Comparison of ENCODE assay signal across 16 cellular contexts in genomic region chr2:193824474-193824873, GRCh38.
A peak's percentile ranks its signal among the peaks of the same experiment; 100 is the strongest.
DNase-seq lines count a peak whose midpoint lies in the region; FAIRE-seq and TF ChIP-seq lines count a peak whose summit lies in the region.
"Had no signal": no experiment of that assay in that cellular context is flagged by ENCODE, and none has a peak within 500 bp of the region (broad histone marks: within the 10 kb centered on the region; RNA-seq: fewer than 3 reads in every experiment).

No MANE protein-coding gene starts in this region.

- H3K27me3 Mint-ChIP-seq in CD4-positive, alpha-beta memory T cell, result no peaks in the 10 kb centered on the region
- H3K27me3 Mint-ChIP-seq: activated naive CD4-positive, alpha-beta T cell treated with anti-CD3 and anti-CD28 coated beads, Interleukin-2, amount 10 ng/mL, durations not matched to agents 7 days and 5 days; natural killer cell treated with Interleukin-12 subunit alpha and Interleukin-12 subunit beta and Interleukin-15 and Interleukin-18, amount 100 ng/mL, for 72 hours had no signal

- CTCF ChIA-PET in CD4-positive, alpha-beta memory T cell (lab: Charles Lee; ENCODE audit: partially characterized antibody), result no interaction called here

- peak; percentile 28 for DNase-seq in MG63
- peak; percentile 86 for DNase-seq in bronchial epithelial cell (ENCODE audit: low read depth)
- DNase-seq in glomerular visceral epithelial cell (ENCODE audit: extremely low spot score), result peak; percentile 23
- no peak for DNase-seq in CD4-positive, alpha-beta memory T cell
- DNase-seq in GF-D8 (lab: John Stamatoyannopoulos, UW), result no peak
- no peak for DNase-seq in Ammon's horn (ENCODE audit: low spot score)
- no peak for DNase-seq in NCI-H128 (lab: John Stamatoyannopoulos, UW; ENCODE audit: unreplicated experiment)
- DNase-seq: activated CD4-positive, alpha-beta T cell treated with anti-CD3 and anti-CD28 coated beads for 1 hour; activated naive CD4-positive, alpha-beta T cell treated with anti-CD3 and anti-CD28 coated beads, Interleukin-2, amount 10 ng/mL, durations not matched to agents 7 days and 5 days; Calu3; cerebellar nuclear complex; lower lobe of right lung; Peyer's patch had no signal

- no peaks in the 10 kb centered on the region for H3K36me3 Mint-ChIP-seq in CD4-positive, alpha-beta memory T cell
- H3K36me3 Mint-ChIP-seq: activated naive CD4-positive, alpha-beta T cell treated with anti-CD3 and anti-CD28 coated beads, Interleukin-2, amount 10 ng/mL, durations not matched to agents 7 days and 5 days; natural killer cell treated with Interleukin-12 subunit alpha and Interleukin-12 subunit beta and Interleukin-15 and Interleukin-18, amount 100 ng/mL, for 72 hours had no signal

- peaks cover 6% of the 10 kb centered on the region for H3K9me3 ChIP-seq in MG63
- no peaks in the 10 kb centered on the region for H3K9me3 ChIP-seq in CD4-positive, alpha-beta memory T cell (ENCODE audit: control insufficient read depth in 1 of 2, low read length in 2 of 2)
- H3K9me3 ChIP-seq: lower lobe of right lung had no signal

- FAIRE-seq in bronchial epithelial cell (lab: Jason Lieb, UNC), result no peak
- FAIRE-seq: GM18507 had no signal

- H3K36me3 ChIP-seq in ACC112 (ENCODE audit: insufficient read depth, low read length) (0 out of 2 replicates have a peak, but pooled peaks cover 11% of the 10 kb centered on the region), MG63 (no peaks in the 10 kb centered on the region), bronchial epithelial cell (ENCODE audit: control insufficient read depth, insufficient read depth, low read length) (no peaks in the 10 kb centered on the region)
- H3K36me3 ChIP-seq in CD4-positive, alpha-beta memory T cell (ENCODE audit: insufficient read depth, low read length), result no peaks in the 10 kb centered on the region
- H3K36me3 ChIP-seq: lower lobe of right lung, Peyer's patch had no signal

- H3K27ac Mint-ChIP-seq in CD4-positive, alpha-beta memory T cell, result no peak overlapping the region
- H3K27ac Mint-ChIP-seq: activated naive CD4-positive, alpha-beta T cell treated with anti-CD3 and anti-CD28 coated beads, Interleukin-2, amount 10 ng/mL, durations not matched to agents 7 days and 5 days; natural killer cell treated with Interleukin-12 subunit alpha and Interleukin-12 subunit beta and Interleukin-15 and Interleukin-18, amount 100 ng/mL, for 72 hours had no signal

- intact Hi-C loops in CD4-positive, alpha-beta memory T cell (cut with micrococcal nuclease), result loop anchor here (1.0 kb wide), 1 partner anchor 10 kb away; no protein-coding TSS in a partner anchor

- H3K4me3 ChIP-seq in ACC112 (ENCODE audit: low read depth, low read length) (no peak overlapping the region), MG63 (no peak overlapping the region), bronchial epithelial cell (ENCODE audit: low read depth, low read length) (no peak overlapping the region)
- H3K4me3 ChIP-seq in CD4-positive, alpha-beta memory T cell (ENCODE audit: low read length in 2 of 2), result no peak overlapping the region
- H3K4me3 ChIP-seq: lower lobe of right lung, Peyer's patch had no signal

- no peak overlapping the region for H2AFZ ChIP-seq in ACC112 (ENCODE audit: low read length, unreplicated experiment)

- peaks cover 14% of the 10 kb centered on the region for H3K4me1 ChIP-seq in ACC112 (ENCODE audit: control insufficient read depth, insufficient read depth, low read length, unreplicated experiment)
- no peaks in the 10 kb centered on the region for H3K4me1 ChIP-seq in CD4-positive, alpha-beta memory T cell (ENCODE audit: insufficient read depth, low read length)
- H3K4me1 ChIP-seq: lower lobe of right lung, Peyer's patch had no signal

- H3K27me3 ChIP-seq in ACC112 (ENCODE audit: insufficient read depth, low read length), result no peaks in the 10 kb centered on the region
- H3K27me3 ChIP-seq in MG63, result no peaks in the 10 kb centered on the region
- H3K27me3 ChIP-seq in bronchial epithelial cell (ENCODE audit: control insufficient read depth, insufficient read depth, low read length), result no peaks in the 10 kb centered on the region
- H3K27me3 ChIP-seq in CD4-positive, alpha-beta memory T cell (ENCODE audit: insufficient read depth, low read length), result no peaks in the 10 kb centered on the region
- H3K27me3 ChIP-seq: Peyer's patch had no signal

- peaks cover 0 to 13% (median 4%) of the 10 kb centered on the region in 8 donors for H3K9me3 Mint-ChIP-seq in CD4-positive, alpha-beta memory T cell
- H3K9me3 Mint-ChIP-seq: activated naive CD4-positive, alpha-beta T cell treated with anti-CD3 and anti-CD28 coated beads, Interleukin-2, amount 10 ng/mL, durations not matched to agents 7 days and 5 days had no signal

- H3K4me3 Mint-ChIP-seq in CD4-positive, alpha-beta memory T cell, result no peak overlapping the region
- H3K4me3 Mint-ChIP-seq: activated naive CD4-positive, alpha-beta T cell treated with anti-CD3 and anti-CD28 coated beads, Interleukin-2, amount 10 ng/mL, durations not matched to agents 7 days and 5 days; natural killer cell treated with Interleukin-12 subunit alpha and Interleukin-12 subunit beta and Interleukin-15 and Interleukin-18, amount 100 ng/mL, for 72 hours had no signal

- POLR2A ChIA-PET in CD4-positive, alpha-beta memory T cell (lab: Charles Lee; ENCODE audit: partially characterized antibody), result no interaction called here

- peak overlapping the region; percentile 93 for H3K27ac ChIP-seq in ACC112 (ENCODE audit: low read depth, low read length)
- H3K27ac ChIP-seq in CD4-positive, alpha-beta memory T cell (ENCODE audit: low read depth, low read length), result no peak overlapping the region
- H3K27ac ChIP-seq: lower lobe of right lung, Peyer's patch had no signal

- no peak for TF ChIP-seq CTCF in bronchial epithelial cell (IDR thresholded peaks at IDR 0.05; ENCODE audit: insufficient read depth, low read length, severe bottlenecking)

- no peaks in the 10 kb centered on the region for H3K4me1 Mint-ChIP-seq in CD4-positive, alpha-beta memory T cell
- H3K4me1 Mint-ChIP-seq: activated naive CD4-positive, alpha-beta T cell treated with anti-CD3 and anti-CD28 coated beads, Interleukin-2, amount 10 ng/mL, durations not matched to agents 7 days and 5 days had no signal

- no peaks in the 10 kb centered on the region for H3K79me2 ChIP-seq in ACC112 (ENCODE audit: control insufficient read depth, insufficient read depth, low read length, unreplicated experiment)

Comparison
In these comparisons a context has a peak if more than half of its experiments do, and no peak if none do; other contexts are left out.
1. DNase-seq: peak in MG63 (single experiment), bronchial epithelial cell (single experiment) and glomerular visceral epithelial cell (single experiment); none in CD4-positive, alpha-beta memory T cell (0 of 5), GF-D8 (single experiment), Ammon's horn (single experiment) and NCI-H128 (single experiment).